1 cellular context compared by ENCODE assay signal in the genomic region with DNA sequence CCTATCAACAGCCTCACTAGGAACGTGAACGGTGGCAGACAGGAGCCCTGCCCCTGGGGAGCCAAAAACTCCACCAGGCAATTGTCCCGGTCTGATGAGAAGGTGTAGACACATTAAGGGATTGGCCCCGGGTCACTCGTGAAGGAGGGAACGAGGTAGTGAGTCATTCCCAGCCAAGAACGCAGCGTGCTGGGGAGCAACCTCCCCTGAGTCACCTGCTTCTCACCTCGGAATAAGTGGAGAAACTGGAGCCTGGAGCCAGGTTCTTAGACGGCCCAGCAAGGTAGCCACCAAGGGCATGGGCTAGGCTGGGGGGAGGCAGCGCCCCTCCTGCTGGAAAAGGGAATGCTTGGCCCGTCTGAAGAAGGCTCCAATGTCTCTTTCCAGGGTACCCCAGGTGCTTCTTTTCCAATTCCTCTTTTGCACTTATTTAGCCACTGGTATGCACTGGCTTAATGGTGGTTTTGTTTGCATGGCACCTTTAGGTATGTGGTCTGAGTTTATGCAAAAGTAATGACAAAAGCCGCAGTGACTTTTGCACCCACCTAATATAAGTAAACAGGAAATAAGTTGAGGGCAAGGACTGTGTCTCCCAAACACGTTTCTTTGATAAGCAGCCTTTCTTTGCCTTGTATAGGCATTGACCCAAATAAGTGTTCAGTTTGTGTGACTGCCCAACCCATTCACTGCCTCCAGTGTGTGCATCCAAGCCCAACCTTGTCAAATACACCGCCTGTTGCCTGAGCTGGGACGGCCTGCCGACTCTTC.
A peak's percentile ranks its signal among the peaks of the same experiment; 100 is the strongest.
TF ChIP-seq lines count a peak whose summit lies in the region.

No MANE protein-coding gene starts in this region.

TF ChIP-seq in HepG2, 621 proteins besides CTCF, POLR2A, EP300 and RAD21 (continued from another document and continues in another):
- TF ChIP-seq, protein P1, sequence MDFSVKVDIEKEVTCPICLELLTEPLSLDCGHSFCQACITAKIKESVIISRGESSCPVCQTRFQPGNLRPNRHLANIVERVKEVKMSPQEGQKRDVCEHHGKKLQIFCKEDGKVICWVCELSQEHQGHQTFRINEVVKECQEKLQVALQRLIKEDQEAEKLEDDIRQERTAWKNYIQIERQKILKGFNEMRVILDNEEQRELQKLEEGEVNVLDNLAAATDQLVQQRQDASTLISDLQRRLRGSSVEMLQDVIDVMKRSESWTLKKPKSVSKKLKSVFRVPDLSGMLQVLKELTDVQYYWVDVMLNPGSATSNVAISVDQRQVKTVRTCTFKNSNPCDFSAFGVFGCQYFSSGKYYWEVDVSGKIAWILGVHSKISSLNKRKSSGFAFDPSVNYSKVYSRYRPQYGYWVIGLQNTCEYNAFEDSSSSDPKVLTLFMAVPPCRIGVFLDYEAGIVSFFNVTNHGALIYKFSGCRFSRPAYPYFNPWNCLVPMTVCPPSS (IDR thresholded peaks at IDR 0.05): no peak
- no peak for TF ChIP-seq RAD51 (IDR thresholded peaks at IDR 0.05; ENCODE audit: borderline replicate concordance)
- TF ChIP-seq, protein P2, sequence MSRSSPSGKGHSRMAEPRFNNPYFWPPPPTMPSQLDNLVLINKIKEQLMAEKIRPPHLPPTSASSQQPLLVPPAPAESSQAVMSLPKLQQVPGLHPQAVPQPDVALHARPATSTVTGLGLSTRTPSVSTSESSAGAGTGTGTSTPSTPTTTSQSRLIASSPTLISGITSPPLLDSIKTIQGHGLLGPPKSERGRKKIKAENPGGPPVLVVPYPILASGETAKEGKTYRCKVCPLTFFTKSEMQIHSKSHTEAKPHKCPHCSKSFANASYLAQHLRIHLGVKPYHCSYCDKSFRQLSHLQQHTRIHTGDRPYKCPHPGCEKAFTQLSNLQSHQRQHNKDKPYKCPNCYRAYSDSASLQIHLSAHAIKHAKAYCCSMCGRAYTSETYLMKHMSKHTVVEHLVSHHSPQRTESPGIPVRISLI (CRISPR knock-in tag; IDR thresholded peaks at IDR 0.05; ENCODE audit: borderline replicate concordance): peak; percentile 9; the same call in 1 of the 2 replicates
- peak; percentile 93 for TF ChIP-seq FOXK2 (IDR thresholded peaks at IDR 0.05)
- peak; percentile 64; the same call in 1 of the 2 replicates for TF ChIP-seq FOXA1 (IDR thresholded peaks at IDR 0.05)
- TF ChIP-seq FOXA1 (CRISPR knock-in tag; IDR thresholded peaks at IDR 0.05): peak; percentile 84
- TF ChIP-seq SPEN (CRISPR knock-in tag; IDR thresholded peaks at IDR 0.05; ENCODE audit: low read depth): peak; percentile 73
- TF ChIP-seq, protein P3, sequence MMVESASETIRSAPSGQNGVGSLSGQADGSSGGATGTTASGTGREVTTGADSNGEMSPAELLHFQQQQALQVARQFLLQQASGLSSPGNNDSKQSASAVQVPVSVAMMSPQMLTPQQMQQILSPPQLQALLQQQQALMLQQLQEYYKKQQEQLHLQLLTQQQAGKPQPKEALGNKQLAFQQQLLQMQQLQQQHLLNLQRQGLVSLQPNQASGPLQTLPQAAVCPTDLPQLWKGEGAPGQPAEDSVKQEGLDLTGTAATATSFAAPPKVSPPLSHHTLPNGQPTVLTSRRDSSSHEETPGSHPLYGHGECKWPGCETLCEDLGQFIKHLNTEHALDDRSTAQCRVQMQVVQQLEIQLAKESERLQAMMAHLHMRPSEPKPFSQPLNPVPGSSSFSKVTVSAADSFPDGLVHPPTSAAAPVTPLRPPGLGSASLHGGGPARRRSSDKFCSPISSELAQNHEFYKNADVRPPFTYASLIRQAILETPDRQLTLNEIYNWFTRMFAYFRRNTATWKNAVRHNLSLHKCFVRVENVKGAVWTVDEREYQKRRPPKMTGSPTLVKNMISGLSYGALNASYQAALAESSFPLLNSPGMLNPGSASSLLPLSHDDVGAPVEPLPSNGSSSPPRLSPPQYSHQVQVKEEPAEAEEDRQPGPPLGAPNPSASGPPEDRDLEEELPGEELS (CRISPR knock-in tag; IDR thresholded peaks at IDR 0.05): peak; percentile 99
- no peak for TF ChIP-seq ATAD3A (CRISPR knock-in tag; IDR thresholded peaks at IDR 0.05)
- no peak for TF ChIP-seq ATF7-NPFF (CRISPR knock-in tag; IDR thresholded peaks at IDR 0.05; ENCODE audit: low read depth)
- TF ChIP-seq, protein P4, sequence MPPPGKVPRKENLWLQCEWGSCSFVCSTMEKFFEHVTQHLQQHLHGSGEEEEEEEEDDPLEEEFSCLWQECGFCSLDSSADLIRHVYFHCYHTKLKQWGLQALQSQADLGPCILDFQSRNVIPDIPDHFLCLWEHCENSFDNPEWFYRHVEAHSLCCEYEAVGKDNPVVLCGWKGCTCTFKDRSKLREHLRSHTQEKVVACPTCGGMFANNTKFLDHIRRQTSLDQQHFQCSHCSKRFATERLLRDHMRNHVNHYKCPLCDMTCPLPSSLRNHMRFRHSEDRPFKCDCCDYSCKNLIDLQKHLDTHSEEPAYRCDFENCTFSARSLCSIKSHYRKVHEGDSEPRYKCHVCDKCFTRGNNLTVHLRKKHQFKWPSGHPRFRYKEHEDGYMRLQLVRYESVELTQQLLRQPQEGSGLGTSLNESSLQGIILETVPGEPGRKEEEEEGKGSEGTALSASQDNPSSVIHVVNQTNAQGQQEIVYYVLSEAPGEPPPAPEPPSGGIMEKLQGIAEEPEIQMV (CRISPR knock-in tag; IDR thresholded peaks at IDR 0.05; ENCODE audit: low read depth): 0 out of 2 replicates have a peak, but pooled peaks have one; percentile 17
- TF ChIP-seq CENPT (CRISPR knock-in tag; IDR thresholded peaks at IDR 0.05; ENCODE audit: low read depth): no peak
- TF ChIP-seq ZNF792 (CRISPR knock-in tag; IDR thresholded peaks at IDR 0.05): peak; percentile 67
- TF ChIP-seq ZNF782 (CRISPR knock-in tag; IDR thresholded peaks at IDR 0.05; ENCODE audit: borderline replicate concordance): no peak
- TF ChIP-seq, protein P5, sequence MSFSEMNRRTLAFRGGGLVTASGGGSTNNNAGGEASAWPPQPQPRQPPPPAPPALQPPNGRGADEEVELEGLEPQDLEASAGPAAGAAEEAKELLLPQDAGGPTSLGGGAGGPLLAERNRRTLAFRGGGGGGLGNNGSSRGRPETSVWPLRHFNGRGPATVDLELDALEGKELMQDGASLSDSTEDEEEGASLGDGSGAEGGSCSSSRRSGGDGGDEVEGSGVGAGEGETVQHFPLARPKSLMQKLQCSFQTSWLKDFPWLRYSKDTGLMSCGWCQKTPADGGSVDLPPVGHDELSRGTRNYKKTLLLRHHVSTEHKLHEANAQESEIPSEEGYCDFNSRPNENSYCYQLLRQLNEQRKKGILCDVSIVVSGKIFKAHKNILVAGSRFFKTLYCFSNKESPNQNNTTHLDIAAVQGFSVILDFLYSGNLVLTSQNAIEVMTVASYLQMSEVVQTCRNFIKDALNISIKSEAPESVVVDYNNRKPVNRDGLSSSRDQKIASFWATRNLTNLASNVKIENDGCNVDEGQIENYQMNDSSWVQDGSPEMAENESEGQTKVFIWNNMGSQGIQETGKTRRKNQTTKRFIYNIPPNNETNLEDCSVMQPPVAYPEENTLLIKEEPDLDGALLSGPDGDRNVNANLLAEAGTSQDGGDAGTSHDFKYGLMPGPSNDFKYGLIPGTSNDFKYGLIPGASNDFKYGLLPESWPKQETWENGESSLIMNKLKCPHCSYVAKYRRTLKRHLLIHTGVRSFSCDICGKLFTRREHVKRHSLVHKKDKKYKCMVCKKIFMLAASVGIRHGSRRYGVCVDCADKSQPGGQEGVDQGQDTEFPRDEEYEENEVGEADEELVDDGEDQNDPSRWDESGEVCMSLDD (CRISPR knock-in tag; IDR thresholded peaks at IDR 0.05; ENCODE audit: borderline replicate concordance): peak; percentile 69; the same call in 1 of the 2 replicates
- TF ChIP-seq PHF21A (CRISPR knock-in tag; IDR thresholded peaks at IDR 0.05): peak; percentile 93
- TF ChIP-seq, protein P6, sequence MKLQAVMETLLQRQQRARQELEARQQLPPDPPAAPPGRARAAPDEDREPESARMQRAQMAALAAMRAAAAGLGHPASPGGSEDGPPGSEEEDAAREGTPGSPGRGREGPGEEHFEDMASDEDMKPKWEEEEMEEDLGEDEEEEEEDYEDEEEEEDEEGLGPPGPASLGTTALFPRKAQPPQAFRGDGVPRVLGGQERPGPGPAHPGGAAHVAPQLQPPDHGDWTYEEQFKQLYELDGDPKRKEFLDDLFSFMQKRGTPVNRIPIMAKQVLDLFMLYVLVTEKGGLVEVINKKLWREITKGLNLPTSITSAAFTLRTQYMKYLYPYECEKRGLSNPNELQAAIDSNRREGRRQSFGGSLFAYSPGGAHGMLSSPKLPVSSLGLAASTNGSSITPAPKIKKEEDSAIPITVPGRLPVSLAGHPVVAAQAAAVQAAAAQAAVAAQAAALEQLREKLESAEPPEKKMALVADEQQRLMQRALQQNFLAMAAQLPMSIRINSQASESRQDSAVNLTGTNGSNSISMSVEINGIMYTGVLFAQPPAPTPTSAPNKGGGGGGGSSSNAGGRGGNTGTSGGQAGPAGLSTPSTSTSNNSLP (IDR thresholded peaks at IDR 0.05; ENCODE audit: low read depth, low read length): peak; percentile 76
- no peak for TF ChIP-seq ZNF672 (CRISPR knock-in tag; IDR thresholded peaks at IDR 0.05)
- peak; percentile 53; the same call in 1 of the 2 replicates for TF ChIP-seq KLF12 (CRISPR knock-in tag; IDR thresholded peaks at IDR 0.05; ENCODE audit: borderline replicate concordance)
- TF ChIP-seq HES4 (CRISPR knock-in tag; IDR thresholded peaks at IDR 0.05; ENCODE audit: borderline replicate concordance): no peak
- peak; percentile 68; the same call in 1 of the 2 replicates for TF ChIP-seq ZNF333 (CRISPR knock-in tag; IDR thresholded peaks at IDR 0.05; ENCODE audit: borderline replicate concordance)
- peak in 1 of 2 experiments; percentile 49; a peak in 2 of 4 replicates for TF ChIP-seq KLF16 (CRISPR knock-in tag; IDR thresholded peaks at IDR 0.05)
- peak; percentile 97 for TF ChIP-seq TEAD3 (CRISPR knock-in tag; optimal IDR thresholded peaks at IDR 0.05; ENCODE audit: borderline replicate concordance)
- TF ChIP-seq, protein P7, sequence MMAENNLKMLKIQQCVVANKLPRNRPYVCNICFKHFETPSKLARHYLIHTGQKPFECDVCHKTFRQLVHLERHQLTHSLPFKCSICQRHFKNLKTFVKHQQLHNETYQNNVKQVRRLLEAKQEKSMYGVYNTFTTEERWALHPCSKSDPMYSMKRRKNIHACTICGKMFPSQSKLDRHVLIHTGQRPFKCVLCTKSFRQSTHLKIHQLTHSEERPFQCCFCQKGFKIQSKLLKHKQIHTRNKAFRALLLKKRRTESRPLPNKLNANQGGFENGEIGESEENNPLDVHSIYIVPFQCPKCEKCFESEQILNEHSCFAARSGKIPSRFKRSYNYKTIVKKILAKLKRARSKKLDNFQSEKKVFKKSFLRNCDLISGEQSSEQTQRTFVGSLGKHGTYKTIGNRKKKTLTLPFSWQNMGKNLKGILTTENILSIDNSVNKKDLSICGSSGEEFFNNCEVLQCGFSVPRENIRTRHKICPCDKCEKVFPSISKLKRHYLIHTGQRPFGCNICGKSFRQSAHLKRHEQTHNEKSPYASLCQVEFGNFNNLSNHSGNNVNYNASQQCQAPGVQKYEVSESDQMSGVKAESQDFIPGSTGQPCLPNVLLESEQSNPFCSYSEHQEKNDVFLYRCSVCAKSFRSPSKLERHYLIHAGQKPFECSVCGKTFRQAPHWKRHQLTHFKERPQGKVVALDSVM (CRISPR knock-in tag; IDR thresholded peaks at IDR 0.05): peak; percentile 50
- no peak for TF ChIP-seq SP2 (CRISPR knock-in tag; IDR thresholded peaks at IDR 0.05)
- TF ChIP-seq GATAD1 (CRISPR knock-in tag; IDR thresholded peaks at IDR 0.05): peak; percentile 61; the same call in 1 of the 2 replicates
- no peak for TF ChIP-seq ZNF550 (CRISPR knock-in tag; IDR thresholded peaks at IDR 0.05; ENCODE audit: borderline replicate concordance)
- TF ChIP-seq MXI1 (IDR thresholded peaks at IDR 0.05; ENCODE audit: borderline replicate concordance, low read depth, low read length): peak; percentile 84; the same call in 2 of the 3 replicates
- TF ChIP-seq, protein P8, sequence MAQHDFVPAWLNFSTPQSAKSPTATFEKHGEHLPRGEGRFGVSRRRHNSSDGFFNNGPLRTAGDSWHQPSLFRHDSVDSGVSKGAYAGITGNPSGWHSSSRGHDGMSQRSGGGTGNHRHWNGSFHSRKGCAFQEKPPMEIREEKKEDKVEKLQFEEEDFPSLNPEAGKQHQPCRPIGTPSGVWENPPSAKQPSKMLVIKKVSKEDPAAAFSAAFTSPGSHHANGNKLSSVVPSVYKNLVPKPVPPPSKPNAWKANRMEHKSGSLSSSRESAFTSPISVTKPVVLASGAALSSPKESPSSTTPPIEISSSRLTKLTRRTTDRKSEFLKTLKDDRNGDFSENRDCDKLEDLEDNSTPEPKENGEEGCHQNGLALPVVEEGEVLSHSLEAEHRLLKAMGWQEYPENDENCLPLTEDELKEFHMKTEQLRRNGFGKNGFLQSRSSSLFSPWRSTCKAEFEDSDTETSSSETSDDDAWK (CRISPR knock-in tag; IDR thresholded peaks at IDR 0.05): no peak
- TF ChIP-seq PLRG1 (conservative IDR thresholded peaks at IDR 0.05): no peak
- no peak; the same call in 1 of the 2 replicates for TF ChIP-seq POLR2G (IDR thresholded peaks at IDR 0.05; ENCODE audit: low read depth, low read length)
- TF ChIP-seq SNRNP70 (IDR thresholded peaks at IDR 0.05; ENCODE audit: low read depth, low read length): no peak
- no peak; the same call in 1 of the 2 replicates for TF ChIP-seq ZNF225 (CRISPR knock-in tag; IDR thresholded peaks at IDR 0.05)
- TF ChIP-seq, protein P9, sequence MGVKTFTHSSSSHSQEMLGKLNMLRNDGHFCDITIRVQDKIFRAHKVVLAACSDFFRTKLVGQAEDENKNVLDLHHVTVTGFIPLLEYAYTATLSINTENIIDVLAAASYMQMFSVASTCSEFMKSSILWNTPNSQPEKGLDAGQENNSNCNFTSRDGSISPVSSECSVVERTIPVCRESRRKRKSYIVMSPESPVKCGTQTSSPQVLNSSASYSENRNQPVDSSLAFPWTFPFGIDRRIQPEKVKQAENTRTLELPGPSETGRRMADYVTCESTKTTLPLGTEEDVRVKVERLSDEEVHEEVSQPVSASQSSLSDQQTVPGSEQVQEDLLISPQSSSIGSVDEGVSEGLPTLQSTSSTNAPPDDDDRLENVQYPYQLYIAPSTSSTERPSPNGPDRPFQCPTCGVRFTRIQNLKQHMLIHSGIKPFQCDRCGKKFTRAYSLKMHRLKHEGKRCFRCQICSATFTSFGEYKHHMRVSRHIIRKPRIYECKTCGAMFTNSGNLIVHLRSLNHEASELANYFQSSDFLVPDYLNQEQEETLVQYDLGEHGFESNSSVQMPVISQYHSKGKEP (CRISPR knock-in tag; IDR thresholded peaks at IDR 0.05): 0 out of 2 replicates have a peak, but pooled peaks have one; percentile 46
- no peak for TF ChIP-seq AGO1 (IDR thresholded peaks at IDR 0.05; ENCODE audit: low read depth, low read length, poor library complexity, severe bottlenecking)
- peak; percentile 46; the same call in 1 of the 2 replicates for TF ChIP-seq JUNB (CRISPR knock-in tag; IDR thresholded peaks at IDR 0.05; ENCODE audit: borderline replicate concordance)
- TF ChIP-seq, protein P10, sequence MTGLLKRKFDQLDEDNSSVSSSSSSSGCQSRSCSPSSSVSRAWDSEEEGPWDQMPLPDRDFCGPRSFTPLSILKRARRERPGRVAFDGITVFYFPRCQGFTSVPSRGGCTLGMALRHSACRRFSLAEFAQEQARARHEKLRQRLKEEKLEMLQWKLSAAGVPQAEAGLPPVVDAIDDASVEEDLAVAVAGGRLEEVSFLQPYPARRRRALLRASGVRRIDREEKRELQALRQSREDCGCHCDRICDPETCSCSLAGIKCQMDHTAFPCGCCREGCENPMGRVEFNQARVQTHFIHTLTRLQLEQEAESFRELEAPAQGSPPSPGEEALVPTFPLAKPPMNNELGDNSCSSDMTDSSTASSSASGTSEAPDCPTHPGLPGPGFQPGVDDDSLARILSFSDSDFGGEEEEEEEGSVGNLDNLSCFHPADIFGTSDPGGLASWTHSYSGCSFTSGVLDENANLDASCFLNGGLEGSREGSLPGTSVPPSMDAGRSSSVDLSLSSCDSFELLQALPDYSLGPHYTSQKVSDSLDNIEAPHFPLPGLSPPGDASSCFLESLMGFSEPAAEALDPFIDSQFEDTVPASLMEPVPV (CRISPR knock-in tag; IDR thresholded peaks at IDR 0.05): peak; percentile 75; the same call in 1 of the 2 replicates
- no peak for TF ChIP-seq ZNF30 (CRISPR knock-in tag; IDR thresholded peaks at IDR 0.05)
- 0 out of 2 replicates have a peak, but pooled peaks have one; percentile 68 for TF ChIP-seq NKX3-1 (CRISPR knock-in tag; IDR thresholded peaks at IDR 0.05)
